22 cellular contexts compared by ENCODE assay signal in genomic region chr17:50924300-50924699, GRCh38.
"Had no signal": no experiment of that assay in that cellular context is flagged by ENCODE, and none has a peak within 500 bp of the region (broad histone marks: within the 10 kb centered on the region; RNA-seq: fewer than 3 reads in every experiment).

No MANE protein-coding gene starts in this region.

- H3K4me3 Mint-ChIP-seq: immature natural killer cell; natural killer cell; stimulated activated naive B cell treated with anti-CD40 and anti-IgM and Interleukin-4, amounts not matched to agents 10 μg/mL and 1 μg/mL and 100 μg/mL, for 72 hours; stimulated activated naive CD8-positive, alpha-beta T cell treated with anti-CD3 and anti-CD28 coated beads, Interleukin-15, Interleukin-2, amounts not matched to agents 100 ng/mL and 50 ng/mL, for 24 hours had no signal

- H3K4me1 ChIP-seq: uterus had no signal

- H3K27ac ChIP-seq: lower lobe of right lung, ovary, thoracic aorta, tibial nerve, upper lobe of left lung, uterus had no signal

- H3K36me3 Mint-ChIP-seq: immature natural killer cell; natural killer cell; stimulated activated naive B cell treated with anti-CD40 and anti-IgM and Interleukin-4, amounts not matched to agents 10 μg/mL and 1 μg/mL and 100 μg/mL, for 72 hours had no signal

- H3K27me3 ChIP-seq: dorsolateral prefrontal cortex, ovary, right lobe of liver, tibial nerve, upper lobe of left lung, uterus had no signal

- DNase-seq: dorsolateral prefrontal cortex; effector CD4-positive, alpha-beta T cell; hypothalamus; immature natural killer cell; islet precursor cell; kidney glomerular epithelial cell; left colon; left ventricle myocardium superior; lower lobe of right lung; natural killer cell; occipital lobe; ovary; small intestine; stimulated activated CD4-positive, alpha-beta T cell treated with anti-CD3 and anti-CD28 coated beads, Interleukin-15, amount 100 ng/mL, for 24 hours; stimulated activated CD4-positive, alpha-beta T cell treated with anti-CD3 and anti-CD28 coated beads, Interleukin-2, amount 100 ng/mL, for 48 hours; stimulated activated naive B cell treated with anti-CD40 and anti-IgM and Interleukin-4, amounts not matched to agents 10 μg/mL and 1 μg/mL and 100 μg/mL, for 72 hours; upper lobe of left lung; uterus had no signal

- H3K27ac Mint-ChIP-seq: stimulated activated naive B cell treated with anti-CD40 and anti-IgM and Interleukin-4, amounts not matched to agents 10 μg/mL and 1 μg/mL and 100 μg/mL, for 72 hours; stimulated activated naive CD8-positive, alpha-beta T cell treated with anti-CD3 and anti-CD28 coated beads, Interleukin-15, Interleukin-2, amounts not matched to agents 100 ng/mL and 50 ng/mL, for 24 hours had no signal

- H3K27me3 Mint-ChIP-seq: stimulated activated naive CD8-positive, alpha-beta T cell treated with anti-CD3 and anti-CD28 coated beads, Interleukin-15, Interleukin-2, amounts not matched to agents 100 ng/mL and 50 ng/mL, for 24 hours had no signal

- H3K36me3 ChIP-seq: lower lobe of right lung, ovary, right lobe of liver, thoracic aorta, tibial nerve, upper lobe of left lung, uterus had no signal

- H3K9me3 Mint-ChIP-seq: immature natural killer cell; natural killer cell; stimulated activated naive B cell treated with anti-CD40 and anti-IgM and Interleukin-4, amounts not matched to agents 10 μg/mL and 1 μg/mL and 100 μg/mL, for 72 hours; stimulated activated naive CD8-positive, alpha-beta T cell treated with anti-CD3 and anti-CD28 coated beads, Interleukin-15, Interleukin-2, amounts not matched to agents 100 ng/mL and 50 ng/mL, for 24 hours had no signal

- ATAC-seq: left colon; left ventricle myocardium superior; lower lobe of right lung; natural killer cell; stimulated activated naive B cell treated with anti-CD40 and anti-IgM and Interleukin-4, amounts not matched to agents 10 μg/mL and 1 μg/mL and 100 μg/mL, for 72 hours had no signal

- H3K9me3 ChIP-seq: lower lobe of right lung, ovary, right lobe of liver, thoracic aorta, tibial nerve, upper lobe of left lung, uterus had no signal

- H3K4me3 ChIP-seq: dorsolateral prefrontal cortex, lower lobe of right lung, ovary, right lobe of liver, thoracic aorta, tibial nerve, upper lobe of left lung, uterus had no signal
